28 cellular contexts compared by ENCODE assay signal in the genomic region with DNA sequence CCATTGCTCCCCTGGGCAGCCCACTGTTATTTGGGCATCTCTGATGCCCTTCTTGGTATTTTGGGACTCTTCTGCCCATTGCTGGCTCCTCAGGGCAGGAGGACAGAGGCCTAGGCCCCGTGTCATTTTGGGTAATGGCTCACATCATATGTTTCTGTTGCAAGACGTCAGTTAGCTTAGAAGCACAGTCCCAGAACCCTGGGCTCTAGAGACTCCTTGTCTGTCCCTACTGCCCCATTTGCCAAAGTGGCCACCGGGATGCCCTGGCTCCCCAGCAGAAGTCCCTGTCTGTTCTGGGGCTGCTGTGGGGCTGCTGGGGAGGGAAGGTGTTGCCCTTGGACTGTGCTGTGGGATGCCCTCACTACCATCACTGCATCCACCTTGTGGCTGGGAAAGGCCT. TPM values are rescaled to one million over a fixed set of nuclear protein-coding genes. Genes with fewer than 3 reads are reported as not detected.
DNase-seq lines count a peak whose midpoint lies in the region; ATAC-seq, FAIRE-seq and TF ChIP-seq lines count a peak whose summit lies in the region.
"Had no signal": no experiment of that assay in that cellular context is flagged by ENCODE, and none has a peak within 500 bp of the region (broad histone marks: within the 10 kb centered on the region; RNA-seq: fewer than 3 reads in every experiment).

No MANE protein-coding gene starts in this region.

- H3K27me3 ChIP-seq in heart left ventricle, result peaks cover 0 to 15% (median 0%) of the 10 kb centered on the region in 9 donors
- H3K27me3 ChIP-seq in astrocyte (ENCODE audit: insufficient read depth, low read length), result peaks cover 10% of the 10 kb centered on the region
- H3K27me3 ChIP-seq: BLaER1 treated with 17β-estradiol and CSF1 and Interleukin-3, amounts not matched to agents 10 nM and 100 nM had no signal

- H4K20me1 ChIP-seq in astrocyte (ENCODE audit: insufficient read depth, low read length), result no peaks in the 10 kb centered on the region
- H4K20me1 ChIP-seq: BLaER1 treated with 17β-estradiol and CSF1 and Interleukin-3, amounts not matched to agents 10 nM and 100 nM had no signal

- DNase-seq in cardiac septum (ENCODE audit: low spot score) (peak; percentile 49), heart left ventricle (no peak), astrocyte (ENCODE audit: low read depth) (no peak), osteocyte (ENCODE audit: extremely low spot score, unreplicated experiment) (peak; percentile 74), type B pancreatic cell (ENCODE audit: extremely low spot score, unreplicated experiment) (peak; percentile 22), NCI-H82 treated with DMSO at 0.1 percent for 48 hours (lab: John Stamatoyannopoulos, UW; ENCODE audit: unreplicated experiment) (no peak)
- DNase-seq in activated naive CD8-positive, alpha-beta T cell treated with anti-CD3 and anti-CD28 coated beads for 36 hours, result no peak
- DNase-seq: AML-193; CD4-positive, alpha-beta T cell; DMS53; GOT3; KBM-7; MV-4-11; NCI-H1105; NCI-H1436 treated with DMSO at 0.1 percent for 48 hours; NCI-H187 treated with DMSO at 0.1 percent for 48 hours; NCI-H2171 treated with DMSO at 0.1 percent for 48 hours; NCI-H345; NCI-H510A treated with DMSO at 0.1 percent for 48 hours; NK-92 treated with Interleukin-12 subunit alpha and Interleukin-12 subunit beta, amount 100 ng/mL, for 24 hours; PC-9; RPMI8226; SHP77 had no signal

- H3K4me2 ChIP-seq in astrocyte (ENCODE audit: low read length), result peak overlapping the region; percentile 32
- H3K4me2 ChIP-seq: A549; BLaER1 treated with 17β-estradiol and CSF1 and Interleukin-3, amounts not matched to agents 10 nM and 100 nM; PC-9 had no signal

- H3K4me1 ChIP-seq in heart left ventricle (no peaks in the 10 kb centered on the region), astrocyte (ENCODE audit: insufficient read depth, low read length) (peaks cover 5% of the 10 kb centered on the region)
- H3K4me1 ChIP-seq: A549; BLaER1 treated with 17β-estradiol and CSF1 and Interleukin-3, amounts not matched to agents 10 nM and 100 nM had no signal

- intact Hi-C loops in cardiac septum (cut with DNase I) (no loop called here), heart left ventricle (cut with DNase I) (no loop called here)

- no peak for TF ChIP-seq POLR2A in heart left ventricle (IDR thresholded peaks at IDR 0.05)

- H3K27me3 Mint-ChIP-seq in astrocyte (ENCODE audit: low read depth, unreplicated experiment) (peaks cover 22% of the 10 kb centered on the region), osteocyte (ENCODE audit: unreplicated experiment) (peaks cover 18% of the 10 kb centered on the region), type B pancreatic cell (peaks cover 27% of the 10 kb centered on the region)
- H3K27me3 Mint-ChIP-seq in activated naive CD8-positive, alpha-beta T cell treated with anti-CD3 and anti-CD28 coated beads for 36 hours, result peaks cover 7% of the 10 kb centered on the region
- H3K27me3 Mint-ChIP-seq: CD4-positive, alpha-beta T cell had no signal

- H3K36me3 ChIP-seq in heart left ventricle (no peaks in the 10 kb centered on the region), astrocyte (ENCODE audit: insufficient read depth, low read length) (no peaks in the 10 kb centered on the region)
- H3K36me3 ChIP-seq: BLaER1 treated with 17β-estradiol and CSF1 and Interleukin-3, amounts not matched to agents 10 nM and 100 nM had no signal

- H3K4me3 ChIP-seq in heart left ventricle (no peak overlapping the region), astrocyte (ENCODE audit: insufficient read depth, low read depth, low read length) (no peak overlapping the region)
- H3K4me3 ChIP-seq: A549; BLaER1 treated with 17β-estradiol and CSF1 and Interleukin-3, amounts not matched to agents 10 nM and 100 nM; PC-9 had no signal

- no peaks in the 10 kb centered on the region for H3K79me2 ChIP-seq in astrocyte (ENCODE audit: insufficient read depth, low read length)

- no peak for FAIRE-seq in astrocyte (lab: Jason Lieb, UNC)
- FAIRE-seq: A549, D721Med had no signal

- WGBS in heart left ventricle, 4 donors, result 69 to 86% (median 84%) methylated on average over 3 of the region's 3 CpGs

- ATAC-seq in heart left ventricle, result no peak

- H2AFZ ChIP-seq in astrocyte (ENCODE audit: low read depth, low read length), result no peak overlapping the region
- H2AFZ ChIP-seq: PC-9 had no signal

- H3K27ac Mint-ChIP-seq in astrocyte (ENCODE audit: unreplicated experiment) (no peak overlapping the region), osteocyte (ENCODE audit: unreplicated experiment) (no peak overlapping the region), type B pancreatic cell (no peak overlapping the region)
- no peak overlapping the region for H3K27ac Mint-ChIP-seq in activated naive CD8-positive, alpha-beta T cell treated with anti-CD3 and anti-CD28 coated beads for 36 hours
- H3K27ac Mint-ChIP-seq: CD4-positive, alpha-beta T cell had no signal

- H3K27ac ChIP-seq in heart left ventricle, result no peak overlapping the region
- no peak overlapping the region for H3K27ac ChIP-seq in astrocyte (ENCODE audit: low read depth, low read length)
- H3K27ac ChIP-seq: A549; BLaER1 treated with 17β-estradiol and CSF1 and Interleukin-3, amounts not matched to agents 10 nM and 100 nM; PC-9 had no signal

- H3K9ac ChIP-seq in astrocyte (ENCODE audit: low read length), result no peak overlapping the region
- H3K9ac ChIP-seq: BLaER1 treated with 17β-estradiol and CSF1 and Interleukin-3, amounts not matched to agents 10 nM and 100 nM had no signal

- TF ChIP-seq CTCF in heart left ventricle (IDR thresholded peaks at IDR 0.05) (no peak), astrocyte (IDR thresholded peaks at IDR 0.05; ENCODE audit: insufficient read depth, low read depth, low read length) (no peak), osteocyte (IDR thresholded peaks at IDR 0.05) (no peak), type B pancreatic cell (conservative IDR thresholded peaks at IDR 0.05) (no peak)

- H3K9me3 ChIP-seq in heart left ventricle (no peaks in the 10 kb centered on the region), astrocyte (ENCODE audit: insufficient read depth, low read depth, low read length) (no peaks in the 10 kb centered on the region)
- H3K9me3 ChIP-seq: A549; BLaER1 treated with 17β-estradiol and CSF1 and Interleukin-3, amounts not matched to agents 10 nM and 100 nM had no signal

- H3K4me3 Mint-ChIP-seq in astrocyte (ENCODE audit: unreplicated experiment) (no peak overlapping the region), osteocyte (ENCODE audit: unreplicated experiment) (no peak overlapping the region), type B pancreatic cell (no peak overlapping the region)
- H3K4me3 Mint-ChIP-seq in activated naive CD8-positive, alpha-beta T cell treated with anti-CD3 and anti-CD28 coated beads for 36 hours, result no peak overlapping the region
- H3K4me3 Mint-ChIP-seq: CD4-positive, alpha-beta T cell had no signal

- peaks cover 6% of the 10 kb centered on the region for H3K4me1 Mint-ChIP-seq in astrocyte (ENCODE audit: low read depth, unreplicated experiment)
- no peaks in the 10 kb centered on the region for H3K4me1 Mint-ChIP-seq in osteocyte (ENCODE audit: unreplicated experiment)
- no peaks in the 10 kb centered on the region for H3K4me1 Mint-ChIP-seq in type B pancreatic cell (ENCODE audit: unreplicated experiment)
- H3K4me1 Mint-ChIP-seq in activated naive CD8-positive, alpha-beta T cell treated with anti-CD3 and anti-CD28 coated beads for 36 hours, result no peaks in the 10 kb centered on the region

- H3K36me3 Mint-ChIP-seq in astrocyte (ENCODE audit: low read depth, unreplicated experiment) (no peaks in the 10 kb centered on the region), osteocyte (ENCODE audit: unreplicated experiment) (no peaks in the 10 kb centered on the region), type B pancreatic cell (no peaks in the 10 kb centered on the region)
- no peaks in the 10 kb centered on the region for H3K36me3 Mint-ChIP-seq in activated naive CD8-positive, alpha-beta T cell treated with anti-CD3 and anti-CD28 coated beads for 36 hours

- H3K9me3 Mint-ChIP-seq in astrocyte (ENCODE audit: unreplicated experiment) (no peaks in the 10 kb centered on the region), osteocyte (ENCODE audit: unreplicated experiment) (no peaks in the 10 kb centered on the region), type B pancreatic cell (no peaks in the 10 kb centered on the region)
- H3K9me3 Mint-ChIP-seq in activated naive CD8-positive, alpha-beta T cell treated with anti-CD3 and anti-CD28 coated beads for 36 hours, result no peaks in the 10 kb centered on the region
- H3K9me3 Mint-ChIP-seq: CD4-positive, alpha-beta T cell had no signal

RNA-seq across cellular contexts. Expression of a gene that starts 48.8 kb away (rescaled TPM):
- 1.4 TPM for total RNA-seq in cardiac septum
- total RNA-seq in heart left ventricle, result 1 to 10 TPM in 8 of 9 donors, under 1 TPM in 1; 0.42 to 7.7 (median 1.8) TPM
- polyA plus RNA-seq in heart left ventricle, result under 1 TPM; 0.69 to 0.71 TPM
- 0.05 and 0.14 TPM in 2 replicates for total RNA-seq in astrocyte
- total RNA-seq in osteocyte, result not detected in 2 replicates
- 0.24 and 2.8 TPM in 2 replicates for total RNA-seq in type B pancreatic cell (ENCODE audit: low replicate concordance)
- not detected for total RNA-seq in activated naive CD8-positive, alpha-beta T cell treated with anti-CD3 and anti-CD28 coated beads for 36 hours
- total RNA-seq: CD4-positive, alpha-beta T cell; G401; MCF 10A; PC-9 had no signal

Comparison
In these comparisons a context has a peak if more than half of its experiments do, and no peak if none do; other contexts are left out.
1. DNase-seq: peak in cardiac septum (single experiment), osteocyte (single experiment) and type B pancreatic cell (single experiment); none in heart left ventricle (0 of 5), astrocyte (single experiment), activated naive CD8-positive, alpha-beta T cell treated with anti-CD3 and anti-CD28 coated beads for 36 hours (single experiment) and NCI-H82 treated with DMSO at 0.1 percent for 48 hours (single experiment).